8 cellular contexts compared by ENCODE assay signal in the genomic region with DNA sequence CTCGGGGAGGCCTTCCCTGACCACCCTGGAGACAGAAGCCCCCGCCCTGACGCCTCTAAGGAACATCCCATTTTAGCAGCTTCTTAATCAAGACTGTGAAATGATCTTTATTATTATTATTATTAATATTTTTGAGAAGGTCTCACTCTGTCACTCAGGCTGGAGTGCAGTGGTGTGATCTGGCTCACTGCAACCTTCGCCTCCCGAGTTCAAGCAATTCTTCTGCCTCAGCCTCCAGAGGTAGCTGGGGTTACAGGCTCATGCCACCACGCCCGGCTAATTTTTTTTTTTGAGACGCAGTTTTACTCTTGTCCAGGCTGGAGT. TPM values are rescaled to one million over a fixed set of nuclear protein-coding genes. Genes with fewer than 3 reads are reported as not detected.
DNase-seq lines count a peak whose midpoint lies in the region; ATAC-seq and TF ChIP-seq lines count a peak whose summit lies in the region.

No MANE protein-coding gene starts in this region.

- no peaks in the 10 kb centered on the region for H3K79me2 ChIP-seq in GM23248 (ENCODE audit: insufficient read depth)

- H2AFZ ChIP-seq in GM23248: peak overlapping the region; percentile 100

- H3K9me3 Mint-ChIP-seq in endothelial cell (ENCODE audit: unreplicated experiment): no peaks in the 10 kb centered on the region

- H3F3A ChIP-seq in GM23248 (ENCODE audit: insufficient read depth): peaks cover 9% of the 10 kb centered on the region; the same call in 1 of the 2 replicates

- H3K4me3 ChIP-seq in GM23248: peak overlapping the region; percentile 81; the same call in 1 of the 2 replicates
- peak overlapping the region in 1 of 2 experiments; percentile 49; a peak in 2 of 4 replicates for H3K4me3 ChIP-seq in Panc1 (ENCODE audit: low read depth in 2 of 2, low read length in 2 of 2)
- peak overlapping the region; percentile 19 to 31 for H3K4me3 ChIP-seq in prostate gland

- H3K27me3 Mint-ChIP-seq in endothelial cell (ENCODE audit: unreplicated experiment): peaks cover 5% of the 10 kb centered on the region

- TF ChIP-seq POLR2A in prostate gland (IDR thresholded peaks at IDR 0.05): no peak

- CTCF ChIA-PET in Panc1 (lab: Charles Lee): interaction anchor here (0.6 to 2.2 kb wide), 9 partner anchors 11 to 397 kb away, joined by 3 to 24 read pairs (median 4); no protein-coding TSS in a partner anchor

- intact Hi-C loops in Panc1 (cut with micrococcal nuclease; ENCODE audit: unreplicated experiment): no loop called here
- intact Hi-C loops in prostate gland (cut with DNase I): loop anchor here (10.0 kb wide), 1 partner anchor 619 kb away; no protein-coding TSS in a partner anchor

- peaks cover 3% of the 10 kb centered on the region for H3K36me3 Mint-ChIP-seq in endothelial cell (ENCODE audit: low read depth, unreplicated experiment)

- peaks cover 3% of the 10 kb centered on the region for H3K4me1 Mint-ChIP-seq in endothelial cell (ENCODE audit: unreplicated experiment)

- H3K27ac ChIP-seq in GM23248 (no peak overlapping the region), Panc1 (ENCODE audit: low read length) (peak overlapping the region; percentile 82), prostate gland (peak overlapping the region; percentile 62 to 66)

- H3K9me3 ChIP-seq in GM23248 (ENCODE audit: low read depth): no peaks in the 10 kb centered on the region
- no peaks in the 10 kb centered on the region for H3K9me3 ChIP-seq in Panc1 (ENCODE audit: control insufficient read depth, insufficient read depth, low read depth, low read length)
- no peaks in the 10 kb centered on the region for H3K9me3 ChIP-seq in prostate gland

- in situ Hi-C loops in GM23248 (cut with MboI): loop anchor here (25.0 kb wide), 1 partner anchor 622 kb away; no protein-coding TSS in a partner anchor
- in situ Hi-C loops in Panc1 (cut with HindIII; ENCODE audit: low pct_unique_long_range_greater_than_20kb, low sequenced_read_pairs): no loop called here

- POLR2A ChIA-PET in Panc1 (lab: Charles Lee): interaction anchor here (0.6 kb wide), 1 partner anchor 186 kb away, joined by 3 read pairs; no protein-coding TSS in a partner anchor

- H3K9ac ChIP-seq in GM23248: peak overlapping the region; percentile 78

- no peaks in the 10 kb centered on the region for H3K36me3 ChIP-seq in GM23248 (ENCODE audit: low read depth)
- no peaks in the 10 kb centered on the region for H3K36me3 ChIP-seq in Panc1 (ENCODE audit: control insufficient read depth, insufficient read depth, low read length)
- H3K36me3 ChIP-seq in prostate gland: no peaks in the 10 kb centered on the region

- BruUV-seq in Panc1 (replicated peaks; lab: Mats Ljungman, UMichigan): no TSS peak

- no peak for DNase-seq in GM23248
- DNase-seq in Panc1 (ENCODE audit: low read depth, low spot score): no peak
- DNase-seq in endothelial cell (ENCODE audit: low spot score): no peak
- no peak for DNase-seq in prostate gland (ENCODE audit: low spot score)
- no peak for DNase-seq in NCI-H345 treated with DMSO at 0.1 percent for 48 hours (lab: John Stamatoyannopoulos, UW; ENCODE audit: unreplicated experiment)
- no peak for DNase-seq in SW 1271 (lab: John Stamatoyannopoulos, UW)
- DNase-seq in activated effector memory CD4-positive, alpha-beta T cell treated with Interleukin-2 at 50 U/mL for 16 hours: no peak
- DNase-seq in NCI-H2029 treated with DMSO at 0.1 percent for 48 hours (lab: John Stamatoyannopoulos, UW): no peak

- H3K27ac Mint-ChIP-seq in endothelial cell (ENCODE audit: unreplicated experiment): no peak overlapping the region

- no peaks in the 10 kb centered on the region for H3K9me2 ChIP-seq in GM23248 (ENCODE audit: insufficient read depth)

- 42 to 49% methylated on average over 8 of the region's 8 CpGs for WGBS in GM23248 (ENCODE audit: low coverage in 1 of 2, low lambda C conversion rate in 2 of 2, missing lambda C conversion rate in 2 of 2), 2 experiments
- 46% methylated on average over 8 of the region's 8 CpGs for WGBS in prostate gland

- H3K4me1 ChIP-seq in GM23248 (ENCODE audit: insufficient read depth) (peaks cover 14% of the 10 kb centered on the region), Panc1 (ENCODE audit: control insufficient read depth, insufficient read depth, low read length) (peaks cover 10% of the 10 kb centered on the region), prostate gland (replicated peaks) (no peaks in the 10 kb centered on the region)

- TF ChIP-seq CTCF in Panc1 (IDR thresholded peaks at IDR 0.05) (no peak), endothelial cell (IDR thresholded peaks at IDR 0.05; ENCODE audit: unreplicated experiment) (no peak), prostate gland (IDR thresholded peaks at IDR 0.05) (no peak)

- H3K4me3 Mint-ChIP-seq in endothelial cell (ENCODE audit: unreplicated experiment): peak overlapping the region; percentile 62

- no peaks in the 10 kb centered on the region for H4K20me1 ChIP-seq in GM23248 (ENCODE audit: insufficient read depth)

- H3K4me2 ChIP-seq in GM23248 (ENCODE audit: unreplicated experiment): peak overlapping the region; percentile 100

- no peak for ATAC-seq in Panc1

- H3K27me3 ChIP-seq in GM23248 (replicated peaks; ENCODE audit: insufficient read depth) (no peaks in the 10 kb centered on the region), Panc1 (ENCODE audit: control insufficient read depth, insufficient read depth, low read length) (no peaks in the 10 kb centered on the region), prostate gland (replicated peaks; ENCODE audit: insufficient read depth) (no peaks in the 10 kb centered on the region)

RNA-seq across cellular contexts. Expression of a gene that starts 3.6 kb away (rescaled TPM):
- not detected in 2 replicates for total RNA-seq in GM23248 (2014; rRNA removed; shearing (Covaris generic))
- not detected in 2 replicates for polyA plus RNA-seq in GM23248 (2016; fragmentation: Nextera tagmentation; extraction: Ambion mirVana)
- 0.54 TPM for total RNA-seq in Panc1 (2021; ENCODE audit: unreplicated experiment)
- polyA plus RNA-seq in Panc1 (2012; ENCODE audit: insufficient read length): 1.5 TPM
- total RNA-seq in endothelial cell (ENCODE audit: unreplicated experiment): 0.69 TPM
- total RNA-seq in prostate gland: 1 to 10 TPM in 1 of 2 donors, not detected in 1; 1.8 TPM

RNA-seq across cellular contexts. Expression of a gene that starts 8.8 kb away (rescaled TPM):
- total RNA-seq in GM23248 (2014; rRNA removed; shearing (Covaris generic)): 41.6 and 48.4 TPM in 2 replicates
- 132 and 136 TPM in 2 replicates for polyA plus RNA-seq in GM23248 (2016; fragmentation: Nextera tagmentation; extraction: Ambion mirVana)
- total RNA-seq in Panc1 (2021; ENCODE audit: unreplicated experiment): 36.7 TPM
- 86.1 TPM for polyA plus RNA-seq in Panc1 (2012; ENCODE audit: insufficient read length)
- 20.8 TPM for total RNA-seq in endothelial cell (ENCODE audit: unreplicated experiment)
- 10 to 100 TPM; 29.9 to 58.7 TPM for total RNA-seq in prostate gland

RNA-seq across cellular contexts. Expression of a gene that starts 20.1 kb away (rescaled TPM):
- 88.5 and 107 TPM in 2 replicates for total RNA-seq in GM23248 (2014; rRNA removed; shearing (Covaris generic))
- 177 and 182 TPM in 2 replicates for polyA plus RNA-seq in GM23248 (2016; fragmentation: Nextera tagmentation; extraction: Ambion mirVana)
- total RNA-seq in Panc1 (2021; ENCODE audit: unreplicated experiment) (111 TPM), endothelial cell (ENCODE audit: unreplicated experiment) (44.7 TPM), prostate gland (100 to 1,000 TPM; 113 to 145 TPM)
- 173 TPM for polyA plus RNA-seq in Panc1 (2012; ENCODE audit: insufficient read length)

RNA-seq across cellular contexts. Expression of a gene that starts 27.4 kb away (rescaled TPM):
- 1,238 and 1,432 TPM in 2 replicates for total RNA-seq in GM23248 (2014; rRNA removed; shearing (Covaris generic))
- 1,015 and 1,067 TPM in 2 replicates for polyA plus RNA-seq in GM23248 (2016; fragmentation: Nextera tagmentation; extraction: Ambion mirVana)
- 1,060 TPM for total RNA-seq in Panc1 (2021; ENCODE audit: unreplicated experiment)
- polyA plus RNA-seq in Panc1 (2012; ENCODE audit: insufficient read length): 775 TPM
- total RNA-seq in endothelial cell (ENCODE audit: unreplicated experiment): 963 TPM
- 100 to 1,000 TPM; 532 to 980 TPM for total RNA-seq in prostate gland

RNA-seq across cellular contexts. Expression of a gene that starts 29.5 kb away (rescaled TPM):
- 71.0 and 81.4 TPM in 2 replicates for total RNA-seq in GM23248 (2014; rRNA removed; shearing (Covaris generic))
- 59.2 and 60.8 TPM in 2 replicates for polyA plus RNA-seq in GM23248 (2016; fragmentation: Nextera tagmentation; extraction: Ambion mirVana)
- 144 TPM for total RNA-seq in Panc1 (2021; ENCODE audit: unreplicated experiment)
- polyA plus RNA-seq in Panc1 (2012; ENCODE audit: insufficient read length): 107 TPM
- 9.9 TPM for total RNA-seq in endothelial cell (ENCODE audit: unreplicated experiment)
- total RNA-seq in prostate gland: 100 to 1,000 TPM; 185 to 286 TPM
